Comparison of ENCODE assay signal across 17 cellular contexts in genomic region chr7:100580466-100581283, GRCh38. TPM values are rescaled to one million over a fixed set of nuclear protein-coding genes. Genes with fewer than 3 reads are reported as not detected.
DNase-seq lines count a peak whose midpoint lies in the region; ATAC-seq, FAIRE-seq and TF ChIP-seq lines count a peak whose summit lies in the region.
"Had no signal": no experiment of that assay in that cellular context is flagged by ENCODE, and none has a peak within 500 bp of the region (broad histone marks: within the 10 kb centered on the region; RNA-seq: fewer than 3 reads in every experiment).

No MANE protein-coding gene starts in this region.

- no peak overlapping the region for H3K14ac ChIP-seq in mesenchymal stem cell (ENCODE audit: low read length in 2 of 2)

- POLR2A ChIA-PET in A549 (lab: Yijun Ruan, JAX) = no interaction called here
- POLR2A ChIA-PET in K562 (lab: Yijun Ruan, JAX) = interaction anchor here (0.6 to 2.2 kb wide), 4 partner anchors 9 to 106 kb away, joined by 3 to 9 read pairs (median 4); no protein-coding TSS in a partner anchor

- H2BK120ac ChIP-seq in mesenchymal stem cell (ENCODE audit: low read depth, low read length) = no peak overlapping the region

- no peak overlapping the region for H3K23ac ChIP-seq in mesenchymal stem cell (ENCODE audit: low read length in 2 of 2)

- no peak overlapping the region for H3K18ac ChIP-seq in mesenchymal stem cell (ENCODE audit: low read depth in 1 of 2, low read length in 2 of 2)

- H3K9me3 ChIP-seq in A549 (no peaks in the 10 kb centered on the region), K562 (replicated peaks; ENCODE audit: control insufficient read depth, insufficient read depth, low read depth, low read length) (no peaks in the 10 kb centered on the region), mesenchymal stem cell (ENCODE audit: control insufficient read depth, low read length) (no peaks in the 10 kb centered on the region), smooth muscle cell (replicated peaks; ENCODE audit: low read depth) (no peaks in the 10 kb centered on the region)

- CTCF ChIA-PET in A549 (lab: Yijun Ruan, JAX) = interaction anchor here (1.0 to 10.1 kb wide), 4 partner anchors 17 to 112 kb away, joined by 3 to 135 read pairs (median 4); no protein-coding TSS in a partner anchor
- CTCF ChIA-PET in K562 (lab: Yijun Ruan, JAX; ENCODE audit: low intra/inter-chr PET ratio) = no interaction called here

- H3K9me1 ChIP-seq in K562 (ENCODE audit: control insufficient read depth, insufficient read depth, low read length) = peaks cover 12% of the 10 kb centered on the region

- intact Hi-C loops in K562 (cut with micrococcal nuclease) = no loop called here

- ATAC-seq in A549 = no peak
- no peak for ATAC-seq in K562
- ATAC-seq in GM21381 (IDR thresholded peaks at IDR 0.05; ENCODE audit: unreplicated experiment) = no peak
- ATAC-seq: Right ventricle myocardium inferior had no signal

- no peaks in the 10 kb centered on the region for H3K27me3 ChIP-seq in K562 (ENCODE audit: control insufficient read depth in 2 of 2, insufficient read depth in 2 of 2, low read length in 2 of 2)
- H3K27me3 ChIP-seq in mesenchymal stem cell (ENCODE audit: control insufficient read depth in 1 of 2, insufficient read depth in 1 of 2, low read length in 2 of 2) = no peaks in the 10 kb centered on the region
- H3K27me3 ChIP-seq in smooth muscle cell (ENCODE audit: low read depth) = no peaks in the 10 kb centered on the region

- H3K4me1 ChIP-seq in A549 = peaks cover 15% of the 10 kb centered on the region
- H3K4me1 ChIP-seq in K562 (replicated peaks in 1 of 2; ENCODE audit: control insufficient read depth in 2 of 2, insufficient read depth in 2 of 2, low read length in 2 of 2) = peaks cover 26 to 64% of the 10 kb centered on the region in 2 experiments
- peaks cover 31% of the 10 kb centered on the region for H3K4me1 ChIP-seq in mesenchymal stem cell (ENCODE audit: control insufficient read depth, insufficient read depth, low read depth, low read length)
- H3K4me1 ChIP-seq in smooth muscle cell (ENCODE audit: low read depth) = peaks cover 16% of the 10 kb centered on the region

- peaks cover 11% of the 10 kb centered on the region for H3F3A ChIP-seq in smooth muscle cell (ENCODE audit: low read depth)

- no peak overlapping the region for H3K9ac ChIP-seq in K562 (ENCODE audit: insufficient read depth in 1 of 2, low read depth in 2 of 2, low read length in 2 of 2)
- H3K9ac ChIP-seq in mesenchymal stem cell (ENCODE audit: low read length) = no peak overlapping the region
- H3K9ac ChIP-seq in smooth muscle cell (ENCODE audit: low read depth) = no peak overlapping the region

- H4K91ac ChIP-seq in mesenchymal stem cell (ENCODE audit: low read length) = no peak overlapping the region

- H2AFZ ChIP-seq in K562 (ENCODE audit: low read depth, low read length) = no peak overlapping the region
- no peak overlapping the region for H2AFZ ChIP-seq in mesenchymal stem cell (ENCODE audit: low read depth, low read length)
- H2AFZ ChIP-seq in smooth muscle cell (ENCODE audit: low read depth) = no peak overlapping the region
- H2AFZ ChIP-seq: PC-9 had no signal

- H3K36me3 ChIP-seq in K562 (ENCODE audit: control insufficient read depth, insufficient read depth, low read length) = peaks cover 83% of the 10 kb centered on the region
- peaks cover 63 to 74% of the 10 kb centered on the region in 2 experiments for H3K36me3 ChIP-seq in mesenchymal stem cell (ENCODE audit: control insufficient read depth in 1 of 2, insufficient read depth in 2 of 2, low read depth in 1 of 2, low read length in 2 of 2)
- H3K36me3 ChIP-seq in smooth muscle cell (ENCODE audit: low read depth) = peaks cover 6% of the 10 kb centered on the region

- TF ChIP-seq CTCF in A549 (IDR thresholded peaks at IDR 0.05) (no peak), K562 (IDR thresholded peaks at IDR 0.05 in 2 of 3, conservative IDR thresholded peaks at IDR 0.05 in 1 of 3; ENCODE audit: insufficient read depth in 2 of 3, low read depth in 1 of 3, low read length in 3 of 3) (no peak), smooth muscle cell (IDR thresholded peaks at IDR 0.05; ENCODE audit: borderline replicate concordance, insufficient read depth, poor library complexity, severe bottlenecking) (no peak)

- TF ChIP-seq POLR2A in A549 (IDR thresholded peaks at IDR 0.05; ENCODE audit: low read length) = no peak
- TF ChIP-seq POLR2A in K562 (conservative IDR thresholded peaks at IDR 0.05) = peak; percentile 56

- FAIRE-seq in A549 (lab: Jason Lieb, UNC) (peak; percentile 7), GM18507 (lab: Jason Lieb, UNC) (peak; percentile 51), K562 (lab: Jason Lieb, UNC) (peak; percentile 91)

- no peak overlapping the region for H2BK15ac ChIP-seq in mesenchymal stem cell (ENCODE audit: low read depth, poor library complexity, severe bottlenecking)

- TF ChIP-seq EP300 in A549 (IDR thresholded peaks at IDR 0.05) (no peak), K562 (IDR thresholded peaks at IDR 0.05; ENCODE audit: low read length) (no peak)

- peak overlapping the region; percentile 61 for H4K8ac ChIP-seq in mesenchymal stem cell (ENCODE audit: low read length)

- no peak overlapping the region for H2BK5ac ChIP-seq in mesenchymal stem cell (ENCODE audit: low read depth, low read length, poor library complexity, severe bottlenecking)

- H3K4ac ChIP-seq in mesenchymal stem cell (ENCODE audit: low read depth in 1 of 2, low read length in 2 of 2) = no peak overlapping the region

- no peak overlapping the region for H3K4me3 ChIP-seq in A549
- no peak overlapping the region for H3K4me3 ChIP-seq in K562
- H3K4me3 ChIP-seq in mesenchymal stem cell (ENCODE audit: insufficient read depth in 1 of 2, low read depth in 1 of 2, low read length in 2 of 2) = no peak overlapping the region
- H3K4me3 ChIP-seq in smooth muscle cell = no peak overlapping the region
- H3K4me3 ChIP-seq: PC-9, SK-N-MC had no signal

- TF ChIP-seq RAD21 in A549 (conservative IDR thresholded peaks at IDR 0.05 in 1 of 2, IDR thresholded peaks at IDR 0.05 in 1 of 2) = no peak
- no peak for TF ChIP-seq RAD21 in K562 (CRISPR knock-in tag; conservative IDR thresholded peaks at IDR 0.05 in 1 of 2, IDR thresholded peaks at IDR 0.05 in 1 of 2)

- in situ Hi-C loops in K562 (cut with MboI) = no loop called here

- H3K79me2 ChIP-seq in K562 (ENCODE audit: control insufficient read depth, insufficient read depth, low read length) (peaks cover 29% of the 10 kb centered on the region), smooth muscle cell (ENCODE audit: low read depth) (peaks cover 13% of the 10 kb centered on the region)

- no TSS peak for BruUV-seq in K562 (replicated peaks; lab: Mats Ljungman, UMichigan)

- peaks cover 35% of the 10 kb centered on the region for H3K79me1 ChIP-seq in mesenchymal stem cell (replicated peaks; ENCODE audit: low read length, poor library complexity, severe bottlenecking)

- WGBS in A549 (ENCODE audit: missing lambda C conversion rate) = 79% methylated on average over 8 of the region's 11 CpGs
- 80% methylated on average over 11 of the region's 11 CpGs for WGBS in K562 (ENCODE audit: insufficient coverage, low coverage, missing lambda C conversion rate)
- 95% methylated on average over 11 of the region's 11 CpGs for WGBS in mesenchymal stem cell
- WGBS in smooth muscle cell (ENCODE audit: low lambda C conversion rate) = 97% methylated on average over 11 of the region's 11 CpGs

- H2AK5ac ChIP-seq in mesenchymal stem cell (ENCODE audit: low read length, severe bottlenecking) = no peak overlapping the region

- no peak overlapping the region for H2BK12ac ChIP-seq in mesenchymal stem cell (ENCODE audit: low read length in 2 of 2)

- DNase-seq in A549 (ENCODE audit: low read depth in 1 of 2, low spot score in 1 of 2) (no peak), GM18507 (ENCODE audit: extremely low spot score, insufficient read length, low read depth) (no peak), K562 (ENCODE audit: extremely low read depth in 1 of 4, low spot score in 3 of 4) (no peak), mesenchymal stem cell (no peak), smooth muscle cell (lab: John Stamatoyannopoulos, UW; ENCODE audit: unreplicated experiment) (no peak)
- DNase-seq in activated CD4-positive, alpha-beta T cell treated with anti-CD3 and anti-CD28 coated beads for 1 hour = no peak
- no peak for DNase-seq in activated CD4-positive, alpha-beta T cell treated with anti-CD3 and anti-CD28 coated beads, Interleukin-2, amount 50 U/mL, for 48 hours
- DNase-seq: AML-193; CD8-positive, alpha-beta memory T cell; H7; NCI-H1092; NCI-H2107; NCI-H69; PC-9 had no signal

- H3K27ac ChIP-seq in A549 (no peak overlapping the region), K562 (ENCODE audit: extremely low read depth, low read depth, low read length) (peak overlapping the region; percentile 6; the same call in 1 of the 3 replicates), mesenchymal stem cell (ENCODE audit: low read length, poor library complexity, severe bottlenecking) (no peak overlapping the region), smooth muscle cell (ENCODE audit: low read depth) (no peak overlapping the region)
- H3K27ac ChIP-seq: PC-9, SK-N-MC had no signal

- H3K4me2 ChIP-seq in A549 (no peak overlapping the region), K562 (ENCODE audit: insufficient read depth, low read length) (no peak overlapping the region), mesenchymal stem cell (ENCODE audit: low read length, poor library complexity, severe bottlenecking) (no peak overlapping the region), smooth muscle cell (no peak overlapping the region)
- H3K4me2 ChIP-seq: PC-9 had no signal

- H4K20me1 ChIP-seq in K562 (replicated peaks; ENCODE audit: control insufficient read depth, insufficient read depth, low read length) = peaks cover 24% of the 10 kb centered on the region
- H4K20me1 ChIP-seq in smooth muscle cell (ENCODE audit: low read depth) = peaks cover 41% of the 10 kb centered on the region

RNA-seq across cellular contexts. Expression of gene LRCH4, which starts 5.3 kb away (rescaled TPM):
- polyA plus RNA-seq in A549 (2011; rRNA removed) = 5.3 and 5.5 TPM in 2 replicates
- polyA plus RNA-seq in A549 (2012; cell fraction: cytosol; rRNA removed) = 9.7 and 12.3 TPM in 2 replicates
- polyA plus RNA-seq in A549 (2012; cell fraction: nucleus; rRNA removed) = 65.3 and 90.1 TPM in 2 replicates
- 13.7 to 17.1 TPM (median 17.1 TPM) in 3 replicates for polyA plus RNA-seq in A549 (2017; fragmentation: RNase III; extraction: RNeasy Plus Mini Kit Qiagen cat#74134 plus additional on column Dnase treatment)
- polyA minus RNA-seq in A549 (2011; rRNA and poly(A)+ RNA removed) = 8.9 and 10.5 TPM in 2 replicates
- 117 and 377 TPM in 2 replicates for total RNA-seq in K562 (2011; cell fraction: chromatin; rRNA removed; ENCODE audit: low replicate concordance)
- total RNA-seq in K562 (2011; cell fraction: nucleolus; rRNA removed) = 224 and 228 TPM in 2 replicates
- 133 and 136 TPM in 2 replicates for total RNA-seq in K562 (2011; cell fraction: nucleoplasm; rRNA removed)
- total RNA-seq in K562 (2014; rRNA removed) = 15.0 and 33.7 TPM in 2 replicates
- total RNA-seq in K562 (2014; rRNA removed; fragmentation: Illumina TruSeq; extraction: Trizol) = 3.3 and 6.0 TPM in 2 replicates
- 15.0 and 17.2 TPM in 2 replicates for total RNA-seq in K562 (2015; rRNA removed; fragmentation: Illumina TruSeq; extraction: Trizol)
- total RNA-seq in K562 (2021) = 56.0 and 63.3 TPM in 2 replicates
- polyA plus RNA-seq in K562 (2011; rRNA removed) = 9.0 and 22.2 TPM in 2 replicates
- 8.5 and 16.9 TPM in 2 replicates for polyA plus RNA-seq in K562 (2011; cell fraction: cytosol; rRNA removed)
- polyA plus RNA-seq in K562 (2011; cell fraction: nucleus; rRNA removed) = 184 and 234 TPM in 2 replicates
- polyA plus RNA-seq in K562 (2012) = 28.5 and 77.6 TPM in 2 replicates
- polyA plus RNA-seq in K562 (2014; fragmentation: Illumina TruSeq; extraction: Trizol) = 15.7 and 28.6 TPM in 2 replicates
- under 1 TPM; 0.06 to 0.25 TPM for polyA plus RNA-seq in K562 (2014; fragmentation: Nextera tagmentation; extraction: Ambion mirVana)
- 41.0 and 53.0 TPM in 2 replicates for polyA plus RNA-seq in K562 (2014; rRNA removed)
- 7.4 and 7.6 TPM in 2 replicates for polyA minus RNA-seq in K562 (2011; rRNA and poly(A)+ RNA removed)
- 25.4 and 28.8 TPM in 2 replicates for polyA minus RNA-seq in K562 (2011; cell fraction: cytosol; rRNA and poly(A)+ RNA removed)
- polyA minus RNA-seq in K562 (2011; cell fraction: nucleus; rRNA and poly(A)+ RNA removed) = 61.5 and 71.8 TPM in 2 replicates
- 72.6 TPM for polyA plus RNA-seq in mesenchymal stem cell (2013, experiment 1 of 2)
- 68.0 TPM for polyA plus RNA-seq in mesenchymal stem cell (2013, experiment 2 of 2)
- 31.9 and 48.2 TPM in 2 replicates for total RNA-seq in smooth muscle cell
- 58.5 and 68.2 TPM in 2 replicates for polyA plus RNA-seq in smooth muscle cell

RNA-seq across cellular contexts. Expression of gene FBXO24, which starts 5.5 kb away (rescaled TPM):
- polyA plus RNA-seq in A549 (2011; rRNA removed) (0.36 and 0.52 TPM in 2 replicates), A549 (2017; fragmentation: RNase III; extraction: RNeasy Plus Mini Kit Qiagen cat#74134 plus additional on column Dnase treatment) (0.13 to 0.37 TPM (median 0.19 TPM) in 3 replicates), K562 (2011; rRNA removed) (0.50 and 0.57 TPM in 2 replicates), K562 (2014; fragmentation: Illumina TruSeq; extraction: Trizol) (0.42 and 0.80 TPM in 2 replicates), K562 (2014; fragmentation: Nextera tagmentation; extraction: Ambion mirVana) (under 1 TPM; 0.17 to 0.27 TPM), K562 (2014; rRNA removed) (0.73 and 1.3 TPM in 2 replicates), smooth muscle cell (0.61 and 1.2 TPM in 2 replicates)
- polyA plus RNA-seq in A549 (2012; cell fraction: cytosol; rRNA removed) = 0.57 and 0.65 TPM in 2 replicates
- 1.1 and 1.4 TPM in 2 replicates for polyA plus RNA-seq in A549 (2012; cell fraction: nucleus; rRNA removed)
- 1.2 and 1.8 TPM in 2 replicates for polyA minus RNA-seq in A549 (2011; rRNA and poly(A)+ RNA removed)
- total RNA-seq in K562 (2011; cell fraction: chromatin; rRNA removed; ENCODE audit: low replicate concordance) = 1.5 and 2.7 TPM in 2 replicates
- 1.6 and 2.0 TPM in 2 replicates for total RNA-seq in K562 (2011; cell fraction: nucleolus; rRNA removed)
- 1.1 and 2.1 TPM in 2 replicates for total RNA-seq in K562 (2011; cell fraction: nucleoplasm; rRNA removed)
- total RNA-seq in K562 (2014; rRNA removed) (0.50 and 1.4 TPM in 2 replicates), K562 (2014; rRNA removed; fragmentation: Illumina TruSeq; extraction: Trizol) (0.10 and 0.33 TPM in 2 replicates), K562 (2015; rRNA removed; fragmentation: Illumina TruSeq; extraction: Trizol) (0.49 and 0.51 TPM in 2 replicates), K562 (2021) (0.94 and 0.95 TPM in 2 replicates), smooth muscle cell (0.22 and 0.67 TPM in 2 replicates)
- 0.86 and 1.00 TPM in 2 replicates for polyA plus RNA-seq in K562 (2011; cell fraction: cytosol; rRNA removed)
- 2.1 and 3.5 TPM in 2 replicates for polyA plus RNA-seq in K562 (2011; cell fraction: nucleus; rRNA removed)
- polyA plus RNA-seq in K562 (2012) = 0.52 and 1.0 TPM in 2 replicates
- 0.51 and 0.84 TPM in 2 replicates for polyA minus RNA-seq in K562 (2011; rRNA and poly(A)+ RNA removed)
- polyA minus RNA-seq in K562 (2011; cell fraction: cytosol; rRNA and poly(A)+ RNA removed) = 0.67 TPM in 1 of 2 replicates, not detected in the other
- polyA minus RNA-seq in K562 (2011; cell fraction: nucleus; rRNA and poly(A)+ RNA removed) = 0.67 and 0.78 TPM in 2 replicates
- polyA plus RNA-seq in mesenchymal stem cell (2013, experiment 1 of 2) = 0.37 TPM
- 0.33 TPM for polyA plus RNA-seq in mesenchymal stem cell (2013, experiment 2 of 2)
- polyA plus RNA-seq: CD8-positive, alpha-beta memory T cell had no signal

RNA-seq across cellular contexts. Expression of gene SAP25, which starts 7.0 kb away (rescaled TPM):
- 0.19 TPM in 1 of 2 replicates, not detected in the other for polyA plus RNA-seq in A549 (2011; rRNA removed)
- polyA plus RNA-seq in A549 (2012; cell fraction: cytosol; rRNA removed) = 0.36 and 0.73 TPM in 2 replicates
- 6.9 and 7.1 TPM in 2 replicates for polyA plus RNA-seq in A549 (2012; cell fraction: nucleus; rRNA removed)
- polyA plus RNA-seq in A549 (2017; fragmentation: RNase III; extraction: RNeasy Plus Mini Kit Qiagen cat#74134 plus additional on column Dnase treatment) = 0.24 to 0.37 TPM (median 0.26 TPM) in 3 replicates
- not detected in 2 replicates for polyA minus RNA-seq in A549 (2011; rRNA and poly(A)+ RNA removed)
- 7.1 and 11.6 TPM in 2 replicates for total RNA-seq in K562 (2011; cell fraction: chromatin; rRNA removed; ENCODE audit: low replicate concordance)
- total RNA-seq in K562 (2011; cell fraction: nucleolus; rRNA removed) = 13.0 and 18.8 TPM in 2 replicates
- total RNA-seq in K562 (2011; cell fraction: nucleoplasm; rRNA removed) = 5.2 and 5.7 TPM in 2 replicates
- total RNA-seq in K562 (2014; rRNA removed) = 1.3 and 1.8 TPM in 2 replicates
- total RNA-seq in K562 (2014; rRNA removed; fragmentation: Illumina TruSeq; extraction: Trizol) = 0.48 TPM in 1 of 2 replicates, not detected in the other
- total RNA-seq in K562 (2015; rRNA removed; fragmentation: Illumina TruSeq; extraction: Trizol) = 1.1 TPM in 2 replicates
- 3.2 and 5.3 TPM in 2 replicates for total RNA-seq in K562 (2021)
- polyA plus RNA-seq in K562 (2011; rRNA removed) = 0.42 and 2.1 TPM in 2 replicates
- polyA plus RNA-seq in K562 (2011; cell fraction: cytosol; rRNA removed) = 0.96 and 3.5 TPM in 2 replicates
- polyA plus RNA-seq in K562 (2011; cell fraction: nucleus; rRNA removed) = 11.2 and 27.2 TPM in 2 replicates
- polyA plus RNA-seq in K562 (2012) = 4.8 and 12.8 TPM in 2 replicates
- polyA plus RNA-seq in K562 (2014; fragmentation: Illumina TruSeq; extraction: Trizol) = 0.48 and 2.8 TPM in 2 replicates
- under 1 TPM; 0.13 to 0.14 TPM for polyA plus RNA-seq in K562 (2014; fragmentation: Nextera tagmentation; extraction: Ambion mirVana)
- 4.2 and 8.1 TPM in 2 replicates for polyA plus RNA-seq in K562 (2014; rRNA removed)
- polyA minus RNA-seq in K562 (2011; rRNA and poly(A)+ RNA removed) = not detected in 2 replicates
- not detected in 2 replicates for polyA minus RNA-seq in K562 (2011; cell fraction: cytosol; rRNA and poly(A)+ RNA removed)
- 2.0 and 3.4 TPM in 2 replicates for polyA minus RNA-seq in K562 (2011; cell fraction: nucleus; rRNA and poly(A)+ RNA removed)
- 1.9 TPM for polyA plus RNA-seq in mesenchymal stem cell (2013, experiment 1 of 2)
- 1.4 TPM for polyA plus RNA-seq in mesenchymal stem cell (2013, experiment 2 of 2)
- total RNA-seq in smooth muscle cell = not detected in 2 replicates
- polyA plus RNA-seq in smooth muscle cell = 1.9 and 2.6 TPM in 2 replicates

RNA-seq across cellular contexts. Expression of gene PCOLCE, which starts 21.5 kb away (rescaled TPM):
- polyA plus RNA-seq in A549 (2011; rRNA removed) (1.2 and 1.7 TPM in 2 replicates), A549 (2017; fragmentation: RNase III; extraction: RNeasy Plus Mini Kit Qiagen cat#74134 plus additional on column Dnase treatment) (5.5 to 9.2 TPM (median 8.2 TPM) in 3 replicates), K562 (2011; rRNA removed) (5.0 and 11.8 TPM in 2 replicates), K562 (2014; fragmentation: Illumina TruSeq; extraction: Trizol) (30.4 and 31.8 TPM in 2 replicates), K562 (2014; fragmentation: Nextera tagmentation; extraction: Ambion mirVana) (1 to 10 TPM; 5.2 to 5.4 TPM), K562 (2014; rRNA removed) (28.0 and 28.6 TPM in 2 replicates), smooth muscle cell (526 and 754 TPM in 2 replicates)
- 1.9 and 2.3 TPM in 2 replicates for polyA plus RNA-seq in A549 (2012; cell fraction: cytosol; rRNA removed)
- 10.3 and 11.4 TPM in 2 replicates for polyA plus RNA-seq in A549 (2012; cell fraction: nucleus; rRNA removed)
- 0.91 and 1.3 TPM in 2 replicates for polyA minus RNA-seq in A549 (2011; rRNA and poly(A)+ RNA removed)
- 11.5 and 28.7 TPM in 2 replicates for total RNA-seq in K562 (2011; cell fraction: chromatin; rRNA removed; ENCODE audit: low replicate concordance)
- 29.5 and 34.2 TPM in 2 replicates for total RNA-seq in K562 (2011; cell fraction: nucleolus; rRNA removed)
- 23.0 and 24.9 TPM in 2 replicates for total RNA-seq in K562 (2011; cell fraction: nucleoplasm; rRNA removed)
- total RNA-seq in K562 (2014; rRNA removed) (13.5 and 14.1 TPM in 2 replicates), K562 (2014; rRNA removed; fragmentation: Illumina TruSeq; extraction: Trizol) (3.8 and 4.5 TPM in 2 replicates), K562 (2015; rRNA removed; fragmentation: Illumina TruSeq; extraction: Trizol) (8.9 and 10.0 TPM in 2 replicates), K562 (2021) (32.4 and 33.9 TPM in 2 replicates), smooth muscle cell (169 TPM in 2 replicates)
- polyA plus RNA-seq in K562 (2011; cell fraction: cytosol; rRNA removed) = 9.0 and 11.0 TPM in 2 replicates
- 59.3 and 94.1 TPM in 2 replicates for polyA plus RNA-seq in K562 (2011; cell fraction: nucleus; rRNA removed)
- 21.8 and 34.6 TPM in 2 replicates for polyA plus RNA-seq in K562 (2012)
- 1.6 and 2.0 TPM in 2 replicates for polyA minus RNA-seq in K562 (2011; rRNA and poly(A)+ RNA removed)
- 5.7 and 10.1 TPM in 2 replicates for polyA minus RNA-seq in K562 (2011; cell fraction: cytosol; rRNA and poly(A)+ RNA removed)
- 7.3 and 10.7 TPM in 2 replicates for polyA minus RNA-seq in K562 (2011; cell fraction: nucleus; rRNA and poly(A)+ RNA removed)
- polyA plus RNA-seq in mesenchymal stem cell (2013, experiment 1 of 2) = 255 TPM
- 254 TPM for polyA plus RNA-seq in mesenchymal stem cell (2013, experiment 2 of 2)

RNA-seq across cellular contexts. Expression of gene MOSPD3, which starts 31.7 kb away (rescaled TPM):
- polyA plus RNA-seq in A549 (2011; rRNA removed) (4.6 and 6.1 TPM in 2 replicates), A549 (2017; fragmentation: RNase III; extraction: RNeasy Plus Mini Kit Qiagen cat#74134 plus additional on column Dnase treatment) (10.0 to 15.2 TPM (median 14.8 TPM) in 3 replicates), K562 (2011; rRNA removed) (9.1 and 18.6 TPM in 2 replicates), K562 (2014; fragmentation: Illumina TruSeq; extraction: Trizol) (15.3 and 27.4 TPM in 2 replicates), K562 (2014; fragmentation: Nextera tagmentation; extraction: Ambion mirVana) (1 to 10 TPM; 1.4 to 2.6 TPM), K562 (2014; rRNA removed) (14.1 and 15.0 TPM in 2 replicates), smooth muscle cell (46.9 and 47.8 TPM in 2 replicates)
- 17.0 and 22.0 TPM in 2 replicates for polyA plus RNA-seq in A549 (2012; cell fraction: cytosol; rRNA removed)
- 20.5 and 20.8 TPM in 2 replicates for polyA plus RNA-seq in A549 (2012; cell fraction: nucleus; rRNA removed)
- 1.9 and 3.3 TPM in 2 replicates for polyA minus RNA-seq in A549 (2011; rRNA and poly(A)+ RNA removed)
- total RNA-seq in K562 (2011; cell fraction: chromatin; rRNA removed; ENCODE audit: low replicate concordance) = 7.4 and 17.6 TPM in 2 replicates
- 17.5 and 20.3 TPM in 2 replicates for total RNA-seq in K562 (2011; cell fraction: nucleolus; rRNA removed)
- total RNA-seq in K562 (2011; cell fraction: nucleoplasm; rRNA removed) = 13.9 and 15.0 TPM in 2 replicates
- total RNA-seq in K562 (2014; rRNA removed) (7.3 and 18.3 TPM in 2 replicates), K562 (2014; rRNA removed; fragmentation: Illumina TruSeq; extraction: Trizol) (3.4 and 4.3 TPM in 2 replicates), K562 (2015; rRNA removed; fragmentation: Illumina TruSeq; extraction: Trizol) (5.8 and 6.9 TPM in 2 replicates), K562 (2021) (29.0 and 32.1 TPM in 2 replicates), smooth muscle cell (10.5 and 12.1 TPM in 2 replicates)
- polyA plus RNA-seq in K562 (2011; cell fraction: cytosol; rRNA removed) = 8.8 and 23.5 TPM in 2 replicates
- polyA plus RNA-seq in K562 (2011; cell fraction: nucleus; rRNA removed) = 23.6 and 37.0 TPM in 2 replicates
- 26.6 and 27.6 TPM in 2 replicates for polyA plus RNA-seq in K562 (2012)
- polyA minus RNA-seq in K562 (2011; rRNA and poly(A)+ RNA removed) = 2.5 and 3.4 TPM in 2 replicates
- 5.8 and 6.3 TPM in 2 replicates for polyA minus RNA-seq in K562 (2011; cell fraction: cytosol; rRNA and poly(A)+ RNA removed)
- 8.1 and 8.6 TPM in 2 replicates for polyA minus RNA-seq in K562 (2011; cell fraction: nucleus; rRNA and poly(A)+ RNA removed)
- 25.6 TPM for polyA plus RNA-seq in mesenchymal stem cell (2013, experiment 1 of 2)
- 23.4 TPM for polyA plus RNA-seq in mesenchymal stem cell (2013, experiment 2 of 2)

Comparison
In these comparisons a context has a peak if more than half of its experiments do, and no peak if none do; other contexts are left out.
1. Of the 35 proteins assayed by ChIP-seq in both K562 and A549: peak only in K562: EHMT2, ESRRA and POLR2A; only in A549: none; in both: none; in neither: 32.